Comparison of ENCODE assay signal across 18 cellular contexts in the genomic region with DNA sequence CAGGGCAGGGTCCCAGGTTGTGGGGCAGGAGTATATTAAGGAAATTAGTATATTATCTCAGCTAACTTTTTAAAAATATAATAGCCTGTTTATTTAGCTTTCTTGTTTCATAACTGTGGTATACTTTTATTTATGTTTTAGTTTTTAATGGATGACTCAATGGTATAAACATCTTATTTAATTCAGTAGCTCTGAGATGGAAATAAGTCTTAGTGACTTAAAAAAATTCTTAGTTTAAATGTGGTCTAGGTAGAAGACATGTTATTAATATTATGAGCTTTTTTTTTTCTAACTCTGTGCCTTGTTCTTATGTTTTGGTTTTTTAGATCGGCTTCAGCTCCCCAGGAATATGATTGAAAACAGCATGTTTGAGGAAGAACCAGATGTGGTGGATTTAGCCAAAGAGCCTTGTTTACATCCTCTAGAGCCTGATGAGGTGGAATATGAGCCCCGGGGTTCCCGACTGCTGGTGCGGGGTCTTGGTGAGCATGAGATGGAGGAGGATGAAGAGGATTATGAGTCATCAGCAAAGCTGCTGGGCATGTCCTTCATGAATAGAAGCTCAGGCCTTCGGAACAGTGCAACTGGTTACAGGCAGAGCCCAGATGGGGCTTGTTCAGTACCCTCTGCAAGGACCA. TPM values are rescaled to one million over a fixed set of nuclear protein-coding genes. Genes with fewer than 3 reads are reported as not detected.
DNase-seq lines count a peak whose midpoint lies in the region; ATAC-seq, FAIRE-seq and TF ChIP-seq lines count a peak whose summit lies in the region.
"Had no signal": no experiment of that assay in that cellular context is flagged by ENCODE, and none has a peak within 500 bp of the region (broad histone marks: within the 10 kb centered on the region; RNA-seq: fewer than 3 reads in every experiment).

No MANE protein-coding gene starts in this region.

- H3K9me3 Mint-ChIP-seq in CD4-positive, alpha-beta T cell = no peaks in the 10 kb centered on the region
- no peaks in the 10 kb centered on the region for H3K9me3 Mint-ChIP-seq in naive thymus-derived CD8-positive, alpha-beta T cell

- H3K36me3 Mint-ChIP-seq in CD4-positive, alpha-beta T cell (ENCODE audit: low read depth) = peaks cover 56% of the 10 kb centered on the region
- peaks cover 4 to 50% (median 17%) of the 10 kb centered on the region in 3 donors for H3K36me3 Mint-ChIP-seq in naive thymus-derived CD8-positive, alpha-beta T cell

- no peak overlapping the region for H3K4me3 Mint-ChIP-seq in CD4-positive, alpha-beta T cell
- H3K4me3 Mint-ChIP-seq in naive thymus-derived CD8-positive, alpha-beta T cell = no peak overlapping the region

- H3K79me1 ChIP-seq in IMR-90 (ENCODE audit: low read depth in 1 of 2, low read length in 2 of 2) = peaks cover 14 to 25% of the 10 kb centered on the region in 2 experiments; a peak in 3 of 4 replicates

- H3K9me1 ChIP-seq in IMR-90 (ENCODE audit: insufficient read depth, low read length) = peaks cover 17% of the 10 kb centered on the region

- H2AFZ ChIP-seq in IMR-90 (replicated peaks; ENCODE audit: low read length, poor library complexity) = peak overlapping the region; percentile 59

- no TSS peak for BruUV-seq in IMR-90 (replicated peaks; lab: Mats Ljungman, UMichigan)

- POLR2A ChIA-PET in CD4-positive, alpha-beta T cell (lab: Charles Lee) = interaction anchor here (0.6 to 1.6 kb wide), 5 partner anchors 8 to 116 kb away, joined by 3 to 7 read pairs (median 3); a partner anchor contains a TSS
- POLR2A ChIA-PET in IMR-90 (lab: Charles Lee; ENCODE audit: unreplicated experiment) (interaction anchor here (0.9 kb wide), 1 partner anchor 43 kb away, joined by 6 read pairs; a partner anchor contains a TSS), RWPE1 (lab: Yijun Ruan, JAX; ENCODE audit: low non-redundant PET) (interaction anchor here (0.6 kb wide), 1 partner anchor 26 kb away, joined by 3 read pairs; no protein-coding TSS in a partner anchor)
- POLR2A ChIA-PET in naive thymus-derived CD8-positive, alpha-beta T cell (lab: Charles Lee) = interaction anchor here (1.3 kb wide), 1 partner anchor 43 kb away, joined by 5 read pairs; a partner anchor contains a TSS

- dilution Hi-C loops in IMR-90 (cut with HindIII; ENCODE audit: low sequenced_read_pairs, unreplicated experiment) = no loop called here

- no peaks in the 10 kb centered on the region for H3K27me3 ChIP-seq in CD4-positive, alpha-beta T cell (ENCODE audit: control insufficient read depth, insufficient read depth, low read length)
- no peaks in the 10 kb centered on the region; the same call in 1 of the 2 replicates for H3K27me3 ChIP-seq in IMR-90 (ENCODE audit: control insufficient read depth, insufficient read depth, low read length)
- H3K27me3 ChIP-seq in small intestine (ENCODE audit: control insufficient read depth in 2 of 2, insufficient read depth in 2 of 2, low read length in 2 of 2) = no peaks in the 10 kb centered on the region
- H3K27me3 ChIP-seq: cardiac muscle cell, neutrophil had no signal

- no peak for TF ChIP-seq POLR2A in IMR-90 (IDR thresholded peaks at IDR 0.05; ENCODE audit: low read depth, low read length)

- peaks cover 4% of the 10 kb centered on the region for H3K36me3 ChIP-seq in IMR-90 (ENCODE audit: control insufficient read depth, insufficient read depth, low read length)
- H3K36me3 ChIP-seq in small intestine (ENCODE audit: control insufficient read depth in 2 of 2, insufficient read depth in 2 of 2, low read length in 2 of 2) = peaks cover 3 to 7% of the 10 kb centered on the region in 2 donors
- H3K36me3 ChIP-seq: HAP-1 had no signal

- H3K27ac ChIP-seq in CD4-positive, alpha-beta T cell (ENCODE audit: low read depth, low read length) = no peak overlapping the region
- H3K27ac ChIP-seq in IMR-90 (ENCODE audit: insufficient read depth, low read length) (peak overlapping the region; percentile 25; the same call in 1 of the 2 replicates), small intestine (ENCODE audit: low read depth in 1 of 2, low read length in 1 of 2) (no peak overlapping the region), RWPE1 (no peak overlapping the region)
- H3K27ac ChIP-seq: cardiac muscle cell, lower lobe of right lung, neutrophil had no signal

- in situ Hi-C loops in IMR-90 (cut with MboI; ENCODE audit: low sequenced_read_pairs) = no loop called here

- peak overlapping the region; percentile 92; the same call in 1 of the 2 replicates for H2AK5ac ChIP-seq in IMR-90 (ENCODE audit: low read depth, low read length)

- H2BK5ac ChIP-seq in IMR-90 (ENCODE audit: low read depth, low read length, poor library complexity, severe bottlenecking) = peak overlapping the region; percentile 66

- peak overlapping the region in 1 of 2 experiments; percentile 61; a peak in 3 of 4 replicates for H4K8ac ChIP-seq in IMR-90 (ENCODE audit: low read depth in 2 of 2, low read length in 2 of 2)

- H4K5ac ChIP-seq in IMR-90 (ENCODE audit: low read depth, low read length) = no peak overlapping the region

- CTCF ChIA-PET in CD4-positive, alpha-beta T cell (lab: Charles Lee) = interaction anchor here (2.1 to 2.2 kb wide), 2 partner anchors 43 to 110 kb away, joined by 4 to 6 read pairs; a partner anchor contains a TSS
- CTCF ChIA-PET in IMR-90 (lab: Yijun Ruan, JAX) = interaction anchor here (0.5 to 2.1 kb wide), 3 partner anchors 8 to 122 kb away, joined by 3 to 8 read pairs (median 3); no protein-coding TSS in a partner anchor
- CTCF ChIA-PET in RWPE1 (lab: Yijun Ruan, JAX) = interaction anchor here (0.6 to 0.8 kb wide), 5 partner anchors 110 to 1828 kb away, joined by 3 read pairs; no protein-coding TSS in a partner anchor

- DNase-seq in CD4-positive, alpha-beta T cell = no peak
- DNase-seq in IMR-90 (peak; percentile 78), brain pericyte (ENCODE audit: low read depth, low spot score) (peak; percentile 77), small intestine (no peak), RWPE1 (ENCODE audit: low spot score) (no peak), AML-193 (lab: John Stamatoyannopoulos, UW) (no peak)
- DNase-seq in naive thymus-derived CD8-positive, alpha-beta T cell = no peak
- DNase-seq: activated effector memory CD4-positive, alpha-beta T cell treated with Interleukin-2 at 50 U/mL for 16 hours; lower lobe of right lung; NCI-H1930; NCI-H69; stimulated activated naive CD8-positive, alpha-beta T cell treated with anti-CD3 and anti-CD28 coated beads, Interleukin-15, Interleukin-2, amounts not matched to agents 100 U/mL and 50 U/mL, for 24 hours; T-helper 9 cell had no signal

- peaks cover 11% of the 10 kb centered on the region for H3K4me1 ChIP-seq in IMR-90 (ENCODE audit: control insufficient read depth, insufficient read depth, low read length)
- peaks cover 0 to 3% of the 10 kb centered on the region in 2 donors for H3K4me1 ChIP-seq in small intestine (ENCODE audit: control insufficient read depth in 2 of 2, insufficient read depth in 1 of 2, low read depth in 1 of 2, low read length in 1 of 2)
- H3K4me1 ChIP-seq: HAP-1 had no signal

- H2AK9ac ChIP-seq in IMR-90 (replicated peaks; ENCODE audit: low read depth, low read length, poor library complexity) = no peak overlapping the region

- H3K4ac ChIP-seq in IMR-90 (ENCODE audit: low read depth, low read length) = peak overlapping the region; percentile 83

- H3K9me3 ChIP-seq in CD4-positive, alpha-beta T cell (ENCODE audit: control insufficient read depth, low read length) = no peaks in the 10 kb centered on the region
- H3K9me3 ChIP-seq in IMR-90 (ENCODE audit: control insufficient read depth, insufficient read depth, low read length) (no peaks in the 10 kb centered on the region), small intestine (ENCODE audit: control insufficient read depth, low read depth) (no peaks in the 10 kb centered on the region)
- H3K9me3 ChIP-seq: HAP-1, lower lobe of right lung, neutrophil had no signal

- FAIRE-seq in small intestine (lab: Jason Lieb, UNC) = no peak
- FAIRE-seq: endothelial cell of umbilical vein had no signal

- 28% methylated on average over 2 of the region's 5 CpGs; no CpG with 5 or more reads in 1 of the 2 experiments for WGBS in IMR-90 (ENCODE audit: extremely low coverage in 2 of 2, insufficient read length in 1 of 2), 2 experiments
- WGBS in small intestine, 3 donors = 86 to 94% (median 93%) methylated on average over 5 of the region's 5 CpGs

- H4K20me1 ChIP-seq in IMR-90 (ENCODE audit: insufficient read depth, low read length) = peaks cover 16% of the 10 kb centered on the region; the same call in 1 of the 2 replicates

- ATAC-seq in CD4-positive, alpha-beta T cell (ENCODE audit: poor library complexity) = no peak
- peak; percentile 80 for ATAC-seq in IMR-90 (ENCODE audit: low read depth)
- ATAC-seq in naive thymus-derived CD8-positive, alpha-beta T cell = no peak
- ATAC-seq in GM21619 (IDR thresholded peaks at IDR 0.05; ENCODE audit: unreplicated experiment) = no peak
- ATAC-seq: lower lobe of right lung; stimulated activated naive CD8-positive, alpha-beta T cell treated with anti-CD3 and anti-CD28 coated beads, Interleukin-15, Interleukin-2, amounts not matched to agents 100 U/mL and 50 U/mL, for 24 hours had no signal

- TF ChIP-seq RAD21 in IMR-90 (IDR thresholded peaks at IDR 0.05; ENCODE audit: low read length) = no peak

- H3K23ac ChIP-seq in IMR-90 (ENCODE audit: low read depth, low read length) = peak overlapping the region; percentile 78

- H2BK20ac ChIP-seq in IMR-90 (ENCODE audit: low read depth, low read length) = peak overlapping the region; percentile 80

- no peak overlapping the region for H3K4me3 ChIP-seq in IMR-90 (ENCODE audit: insufficient read depth, low read depth, low read length)
- no peak overlapping the region for H3K4me3 ChIP-seq in small intestine (ENCODE audit: low read depth in 1 of 2, low read length in 2 of 2)
- H3K4me3 ChIP-seq: cardiac muscle cell, HAP-1, lower lobe of right lung had no signal

- H3K27me3 Mint-ChIP-seq in CD4-positive, alpha-beta T cell = no peaks in the 10 kb centered on the region
- H3K27me3 Mint-ChIP-seq in naive thymus-derived CD8-positive, alpha-beta T cell = no peaks in the 10 kb centered on the region

- peak overlapping the region; percentile 37 for H3K27ac Mint-ChIP-seq in CD4-positive, alpha-beta T cell
- peak overlapping the region in 6 of 10 donors; percentile 2 to 75 (median 29) for H3K27ac Mint-ChIP-seq in naive thymus-derived CD8-positive, alpha-beta T cell

- intact Hi-C loops in CD4-positive, alpha-beta T cell (cut with DNase I, micrococcal nuclease) = no loop called here
- intact Hi-C loops in IMR-90 (cut with micrococcal nuclease) = no loop called here

- peak overlapping the region; percentile 48; the same call in 1 of the 2 replicates for H2BK120ac ChIP-seq in IMR-90 (ENCODE audit: low read depth, low read length)

- peak overlapping the region; percentile 38; the same call in 1 of the 2 replicates for H4K91ac ChIP-seq in IMR-90 (ENCODE audit: insufficient read depth, low read depth, low read length)

- no peak overlapping the region for H3K56ac ChIP-seq in IMR-90 (ENCODE audit: extremely low read depth, insufficient read depth, low read length)

- H3K4me1 Mint-ChIP-seq in CD4-positive, alpha-beta T cell (ENCODE audit: low read depth) = peaks cover 78% of the 10 kb centered on the region
- H3K4me1 Mint-ChIP-seq in naive thymus-derived CD8-positive, alpha-beta T cell = peaks cover 29 to 80% (median 72%) of the 10 kb centered on the region in 4 donors

- H3K18ac ChIP-seq in IMR-90 (ENCODE audit: low read depth, low read length) = peak overlapping the region; percentile 68; the same call in 1 of the 2 replicates

- peak overlapping the region; percentile 64 for H3K14ac ChIP-seq in IMR-90 (replicated peaks; ENCODE audit: low read depth, low read length)

- H3K9ac ChIP-seq in IMR-90 (ENCODE audit: low read depth, low read length) = no peak overlapping the region

- H2BK15ac ChIP-seq in IMR-90 (ENCODE audit: low read depth, low read length) = no peak overlapping the region

- peak overlapping the region; percentile 57 for H3K4me2 ChIP-seq in IMR-90 (ENCODE audit: low read depth, low read length)

- no peak for TF ChIP-seq CTCF in CD4-positive, alpha-beta T cell (IDR thresholded peaks at IDR 0.05)
- TF ChIP-seq CTCF in IMR-90 (conservative IDR thresholded peaks at IDR 0.05; ENCODE audit: low read depth, low read length) (no peak), RWPE1 (conservative IDR thresholded peaks at IDR 0.05; ENCODE audit: low read depth) (no peak)

RNA-seq across cellular contexts. Expression of a gene that starts 43.1 kb away (rescaled TPM):
- total RNA-seq in CD4-positive, alpha-beta T cell = 10 to 100 TPM; 52.0 to 52.7 TPM
- total RNA-seq in IMR-90 (2012; rRNA removed) = 27.4 and 27.5 TPM in 2 replicates
- 2.7 and 3.6 TPM in 2 replicates for polyA plus RNA-seq in IMR-90 (2012; rRNA removed)
- polyA plus RNA-seq in IMR-90 (2012; cell fraction: cytosol; rRNA removed) = 0.61 and 0.63 TPM in 2 replicates
- 1.2 and 7.0 TPM in 2 replicates for polyA plus RNA-seq in IMR-90 (2012; cell fraction: nucleus; rRNA removed; ENCODE audit: low replicate concordance)
- total RNA-seq in naive thymus-derived CD8-positive, alpha-beta T cell = 100 to 1,000 TPM; 105 to 107 TPM
- 10 to 100 TPM; 50.9 to 61.7 (median 52.4) TPM for polyA plus RNA-seq in naive thymus-derived CD8-positive, alpha-beta T cell
- polyA plus RNA-seq in small intestine = 1 to 10 TPM; 1.1 to 7.0 (median 1.6) TPM

Comparison
In these comparisons a context has a peak if more than half of its experiments do, and no peak if none do; other contexts are left out.
1. DNase-seq: peak in IMR-90 (single experiment) and brain pericyte (single experiment); none in CD4-positive, alpha-beta T cell (0 of 10), naive thymus-derived CD8-positive, alpha-beta T cell (0 of 10), small intestine (single experiment), RWPE1 (single experiment) and AML-193 (0 of 2).